9 cellular contexts compared by ENCODE assay signal in the genomic region with DNA sequence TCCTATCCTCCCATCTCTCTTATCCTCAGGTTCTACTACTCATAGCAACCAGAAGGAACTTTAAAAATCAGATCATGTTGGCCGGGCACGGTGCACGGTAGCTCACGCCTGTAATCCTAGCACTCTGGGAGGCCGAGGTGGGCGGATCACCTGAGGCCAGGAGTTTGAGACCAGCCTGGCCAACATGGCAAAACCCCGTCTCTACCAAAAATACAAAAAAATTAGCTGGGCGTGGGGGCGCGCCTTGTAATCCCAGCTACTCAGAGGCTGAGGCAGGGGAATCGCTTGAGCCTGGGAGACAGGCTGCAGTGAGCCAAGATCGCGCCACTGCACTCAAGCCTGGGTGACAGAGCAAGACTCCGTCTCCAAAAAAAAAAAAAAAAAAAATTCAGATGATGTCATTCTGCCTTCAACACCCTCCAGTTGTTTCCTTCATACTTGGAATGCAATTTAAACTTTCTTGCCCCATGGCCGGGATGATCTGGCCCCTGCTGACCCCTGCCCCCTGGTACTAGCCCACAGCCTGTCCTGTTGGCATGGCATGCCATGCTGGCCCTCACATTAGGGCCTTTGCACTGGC. TPM values are rescaled to one million over a fixed set of nuclear protein-coding genes. Genes with fewer than 3 reads are reported as not detected.
DNase-seq lines count a peak whose midpoint lies in the region; ATAC-seq and TF ChIP-seq lines count a peak whose summit lies in the region.
"Not testable (repeated sequence)": the region's sequence is repeated elsewhere in the genome, so short reads cannot be mapped to it uniquely, and the experiment has no call there.
"Had no signal": no experiment of that assay in that cellular context is flagged by ENCODE, and none has a peak within 500 bp of the region (broad histone marks: within the 10 kb centered on the region; RNA-seq: fewer than 3 reads in every experiment).

No MANE protein-coding gene starts in this region.

- H3K9me3 ChIP-seq in CD4-positive, alpha-beta T cell (ENCODE audit: control insufficient read depth, low read length); T-helper 17 cell (ENCODE audit: control insufficient read depth, low read length, poor library complexity, severe bottlenecking); ascending aorta; neutrophil; thoracic aorta: not testable (repeated sequence)

- ATAC-seq in CD4-positive, alpha-beta T cell (ENCODE audit: poor library complexity); T-helper 17 cell; thoracic aorta (ENCODE audit: insufficient number of reproducible peaks, low FRiP score, low read depth): not testable (repeated sequence)

- H3K9me3 Mint-ChIP-seq in CD4-positive, alpha-beta T cell: not testable (repeated sequence)

- not testable (repeated sequence) for DNase-seq in CD4-positive, alpha-beta T cell; Jurkat, Clone E6-1 (ENCODE audit: low read depth, low spot score); T-helper 17 cell; ascending aorta (ENCODE audit: low spot score in 2 of 2); epithelial cell of proximal tubule (ENCODE audit: low read depth); kidney epithelial cell (ENCODE audit: low read depth); thoracic aorta (ENCODE audit: low spot score)

- CTCF ChIA-PET in CD4-positive, alpha-beta T cell (lab: Charles Lee): interaction anchor here (1.2 to 5.4 kb wide), 8 partner anchors 8 to 46 kb away, joined by 4 to 82 read pairs (median 14); a partner anchor contains a TSS

- H3K4me1 ChIP-seq in ascending aorta: peaks cover 0 to 16% of the 10 kb centered on the region in 2 donors
- peaks cover 52 to 57% of the 10 kb centered on the region in 2 experiments for H3K4me1 ChIP-seq in neutrophil (ENCODE audit: control insufficient read depth in 1 of 2, insufficient read depth in 1 of 2, low read depth in 1 of 2, low read length in 1 of 2)
- peaks cover 7 to 22% of the 10 kb centered on the region in 2 donors for H3K4me1 ChIP-seq in thoracic aorta (ENCODE audit: control insufficient read depth in 1 of 2, low read depth in 2 of 2)

- peak overlapping the region; percentile 70 for H3K27ac ChIP-seq in CD4-positive, alpha-beta T cell (ENCODE audit: low read depth, low read length)
- H3K27ac ChIP-seq in ascending aorta, thoracic aorta: not testable (repeated sequence)
- H3K27ac ChIP-seq in neutrophil: peak overlapping the region; percentile 97

- H3K27me3 Mint-ChIP-seq in CD4-positive, alpha-beta T cell; T-helper 17 cell: not testable (repeated sequence)

- POLR2A ChIA-PET in CD4-positive, alpha-beta T cell (lab: Charles Lee): interaction anchor here (0.5 to 4.8 kb wide), 7 partner anchors 8 to 323 kb away, joined by 3 to 55 read pairs (median 7); a partner anchor contains a TSS

- peak overlapping the region; percentile 89 for H3K27ac Mint-ChIP-seq in CD4-positive, alpha-beta T cell
- H3K27ac Mint-ChIP-seq in T-helper 17 cell: peak overlapping the region; percentile 87

- H3K4me3 ChIP-seq in Jurkat, Clone E6-1 (ENCODE audit: low read length): peak overlapping the region; percentile 94
- peak overlapping the region; percentile 63 to 78 for H3K4me3 ChIP-seq in ascending aorta
- H3K4me3 ChIP-seq in epithelial cell of proximal tubule (ENCODE audit: low read depth, low read length): peak overlapping the region; percentile 84
- peak overlapping the region; percentile 53 for H3K4me3 ChIP-seq in kidney epithelial cell (ENCODE audit: low read depth, low read length)
- peak overlapping the region; percentile 60 to 85 for H3K4me3 ChIP-seq in neutrophil (ENCODE audit: low read depth in 1 of 2, low read length in 1 of 2)
- peak overlapping the region; percentile 94 for H3K4me3 ChIP-seq in thoracic aorta

- H3K4me1 Mint-ChIP-seq in CD4-positive, alpha-beta T cell (ENCODE audit: low read depth): peaks cover 32% of the 10 kb centered on the region
- H3K4me1 Mint-ChIP-seq in T-helper 17 cell: peaks cover 33% of the 10 kb centered on the region

- H3K4me3 Mint-ChIP-seq in CD4-positive, alpha-beta T cell: peak overlapping the region; percentile 99
- peak overlapping the region; percentile 97 for H3K4me3 Mint-ChIP-seq in T-helper 17 cell

- intact Hi-C loops in CD4-positive, alpha-beta T cell (cut with DNase I, micrococcal nuclease); ascending aorta (cut with DNase I): not testable (repeated sequence)

- H3K36me3 ChIP-seq in ascending aorta; kidney epithelial cell (ENCODE audit: control insufficient read depth, insufficient read depth, low read length); neutrophil; thoracic aorta: not testable (repeated sequence)

- H3K27me3 ChIP-seq in CD4-positive, alpha-beta T cell (ENCODE audit: control insufficient read depth, insufficient read depth, low read length); ascending aorta; kidney epithelial cell (ENCODE audit: control insufficient read depth, insufficient read depth, low read length); thoracic aorta (replicated peaks; ENCODE audit: insufficient read depth): not testable (repeated sequence)
- H3K27me3 ChIP-seq in neutrophil: peaks cover 35% of the 10 kb centered on the region

- H3K36me3 Mint-ChIP-seq in CD4-positive, alpha-beta T cell (ENCODE audit: low read depth); T-helper 17 cell (ENCODE audit: low read depth): not testable (repeated sequence)

- not testable (repeated sequence) for TF ChIP-seq CTCF in CD4-positive, alpha-beta T cell (IDR thresholded peaks at IDR 0.05); ascending aorta (IDR thresholded peaks at IDR 0.05); epithelial cell of proximal tubule (conservative IDR thresholded peaks at IDR 0.05; ENCODE audit: low read depth, low read length); kidney epithelial cell (IDR thresholded peaks at IDR 0.05; ENCODE audit: insufficient read depth, low read length, poor library complexity, severe bottlenecking); neutrophil (IDR thresholded peaks at IDR 0.05); thoracic aorta (IDR thresholded peaks at IDR 0.05)

RNA-seq across cellular contexts. Expression of a gene that starts 7.7 kb away (rescaled TPM):
- 100 to 1,000 TPM; 204 to 217 TPM for total RNA-seq in CD4-positive, alpha-beta T cell
- 279 TPM for polyA plus RNA-seq in Jurkat, Clone E6-1 (2012; ENCODE audit: insufficient read depth, insufficient read length)
- total RNA-seq in T-helper 17 cell (100 to 1,000 TPM; 266 to 288 TPM), ascending aorta (283 TPM), epithelial cell of proximal tubule (263 and 264 TPM in 2 replicates), kidney epithelial cell (208 and 221 TPM in 2 replicates), thoracic aorta (100 to 1,000 TPM; 183 to 337 TPM)

RNA-seq across cellular contexts. Expression of a gene that starts 23.2 kb away (rescaled TPM):
- total RNA-seq in CD4-positive, alpha-beta T cell: 1 to 10 TPM; 1.0 to 1.1 TPM
- polyA plus RNA-seq in Jurkat, Clone E6-1 (2012; ENCODE audit: insufficient read depth, insufficient read length): 2.0 TPM
- total RNA-seq in T-helper 17 cell: under 1 TPM in 1 of 2 donors, not detected in 1; 0.78 TPM
- total RNA-seq in ascending aorta: not detected
- not detected in 2 replicates for total RNA-seq in epithelial cell of proximal tubule
- total RNA-seq in kidney epithelial cell: 0.13 and 0.48 TPM in 2 replicates
- total RNA-seq in thoracic aorta: under 1 TPM in 1 of 2 donors, not detected in 1; 0.28 TPM

RNA-seq across cellular contexts. Expression of a gene that starts 36.9 kb away (rescaled TPM):
- under 1 TPM; 0.11 to 0.28 TPM for total RNA-seq in CD4-positive, alpha-beta T cell
- not detected for polyA plus RNA-seq in Jurkat, Clone E6-1 (2012; ENCODE audit: insufficient read depth, insufficient read length)
- total RNA-seq in T-helper 17 cell: under 1 TPM in 1 of 2 donors, not detected in 1; 0.10 TPM
- total RNA-seq in ascending aorta: 4.7 TPM
- not detected in 2 replicates for total RNA-seq in epithelial cell of proximal tubule
- not detected in 2 replicates for total RNA-seq in kidney epithelial cell
- total RNA-seq in thoracic aorta: under 1 TPM in 1 of 2 donors, not detected in 1; 0.54 TPM
- total RNA-seq: left ventricle myocardium superior had no signal

RNA-seq across cellular contexts. Expression of a gene that starts 40.7 kb away (rescaled TPM):
- 1 to 10 TPM; 1.9 to 2.0 TPM for total RNA-seq in CD4-positive, alpha-beta T cell
- 1.2 TPM for polyA plus RNA-seq in Jurkat, Clone E6-1 (2012; ENCODE audit: insufficient read depth, insufficient read length)
- total RNA-seq in T-helper 17 cell (1 to 10 TPM; 1.7 to 1.8 TPM), ascending aorta (24.2 TPM), epithelial cell of proximal tubule (4.6 and 29.5 TPM in 2 replicates), kidney epithelial cell (17.9 and 18.4 TPM in 2 replicates), thoracic aorta (10 to 100 TPM; 53.6 to 57.2 TPM)

RNA-seq across cellular contexts. Expression of a gene that starts 50.6 kb away (rescaled TPM):
- under 1 TPM in 1 of 2 experiments, not detected in 1; 0.22 TPM for total RNA-seq in CD4-positive, alpha-beta T cell
- not detected for polyA plus RNA-seq in Jurkat, Clone E6-1 (2012; ENCODE audit: insufficient read depth, insufficient read length)
- total RNA-seq in T-helper 17 cell (not detected), ascending aorta (not detected), epithelial cell of proximal tubule (not detected in 2 replicates), kidney epithelial cell (not detected in 2 replicates), thoracic aorta (not detected)
